8 cellular contexts compared by ENCODE assay signal in genomic region chr19:3987619-3988371, GRCh38. TPM values are rescaled to one million over a fixed set of nuclear protein-coding genes. Genes with fewer than 3 reads are reported as not detected.
DNase-seq lines count a peak whose midpoint lies in the region; ATAC-seq and TF ChIP-seq lines count a peak whose summit lies in the region.

No MANE protein-coding gene starts in this region.

- peak; percentile 47 to 75 for ATAC-seq in lower lobe of right lung
- ATAC-seq in GM18511 (IDR thresholded peaks at IDR 0.05; ENCODE audit: unreplicated experiment), result no peak

- no peaks in the 10 kb centered on the region for H3K9me3 Mint-ChIP-seq in activated CD4-positive, alpha-beta memory T cell treated with anti-CD3 and anti-CD28 coated beads for 36 hours

- peak overlapping the region; percentile 11 for H3K27ac ChIP-seq in lower lobe of right lung

- TF ChIP-seq CTCF in lower lobe of right lung (IDR thresholded peaks at IDR 0.05), result peak; percentile 92

- H3K36me3 ChIP-seq in lower lobe of right lung, result peaks cover 17% of the 10 kb centered on the region

- peaks cover 45% of the 10 kb centered on the region for H3K4me1 ChIP-seq in lower lobe of right lung

- no peaks in the 10 kb centered on the region for H3K27me3 ChIP-seq in lower lobe of right lung (ENCODE audit: low read depth)

- peaks cover 26% of the 10 kb centered on the region for H3K36me3 Mint-ChIP-seq in activated CD4-positive, alpha-beta memory T cell treated with anti-CD3 and anti-CD28 coated beads for 36 hours

- POLR2A ChIA-PET in activated CD4-positive, alpha-beta memory T cell treated with anti-CD3 and anti-CD28 coated beads for 36 hours (lab: Charles Lee), result interaction anchor here (0.6 to 1.7 kb wide), 8 partner anchors 10 to 259 kb away, joined by 3 to 14 read pairs (median 4); partner anchors contain the start of genes DAPK3 and YJU2

- H3K4me1 Mint-ChIP-seq in activated CD4-positive, alpha-beta memory T cell treated with anti-CD3 and anti-CD28 coated beads for 36 hours (ENCODE audit: low read depth), result peaks cover 34% of the 10 kb centered on the region

- intact Hi-C loops in activated CD4-positive, alpha-beta memory T cell treated with anti-CD3 and anti-CD28 coated beads for 36 hours (cut with micrococcal nuclease), result loop anchor here (2.0 to 5.0 kb wide), 5 partner anchors 79 to 485 kb away; partner anchors contain the start of genes FZR1, HDGFL2, MAP2K2 and MRPL54
- intact Hi-C loops in lower lobe of right lung (cut with DNase I), result no loop called here

- H3K9me3 ChIP-seq in lower lobe of right lung, result no peaks in the 10 kb centered on the region

- H3K4me3 Mint-ChIP-seq in activated CD4-positive, alpha-beta memory T cell treated with anti-CD3 and anti-CD28 coated beads for 36 hours, result peak overlapping the region; percentile 96

- DNase-seq in EL, result peak; percentile 82
- peak; percentile 79 for DNase-seq in HPDE6-E6E7 (ENCODE audit: extremely low spot score)
- DNase-seq in NCI-H774 (lab: John Stamatoyannopoulos, UW), result peak; percentile 79
- DNase-seq in activated CD4-positive, alpha-beta memory T cell treated with anti-CD3 and anti-CD28 coated beads for 36 hours, result peak; percentile 92
- peak; percentile 68 to 81 for DNase-seq in dermis microvascular lymphatic vessel endothelial cell (ENCODE audit: low read depth in 2 of 2)
- DNase-seq in lower lobe of right lung, result peak; percentile 94
- DNase-seq in stimulated activated CD4-positive, alpha-beta T cell treated with anti-CD3 and anti-CD28 coated beads, TNF-alpha, amount 100 ng/mL, for 1 hour (ENCODE audit: low read depth in 3 of 3, low spot score in 1 of 3), result peak; percentile 73 to 80 (median 75)

- no peaks in the 10 kb centered on the region for H3K27me3 Mint-ChIP-seq in activated CD4-positive, alpha-beta memory T cell treated with anti-CD3 and anti-CD28 coated beads for 36 hours

- H3K4me3 ChIP-seq in lower lobe of right lung, result peak overlapping the region; percentile 91

- peak overlapping the region; percentile 64 for H3K27ac Mint-ChIP-seq in activated CD4-positive, alpha-beta memory T cell treated with anti-CD3 and anti-CD28 coated beads for 36 hours

- CTCF ChIA-PET in activated CD4-positive, alpha-beta memory T cell treated with anti-CD3 and anti-CD28 coated beads for 36 hours (lab: Charles Lee), result interaction anchor here (0.5 to 2.6 kb wide), 18 partner anchors 9 to 803 kb away, joined by 3 to 24 read pairs (median 3); partner anchors contain the start of genes DAPK3, FEM1A, MRPL54 and PIAS4

RNA-seq across cellular contexts. Expression of gene EEF2, which starts 2.5 kb away (rescaled TPM):
- 1,000 to 10,000 TPM; 3,113 to 3,225 TPM for total RNA-seq in activated CD4-positive, alpha-beta memory T cell treated with anti-CD3 and anti-CD28 coated beads for 36 hours
- 1,892 and 3,249 TPM in 2 replicates for total RNA-seq in dermis microvascular lymphatic vessel endothelial cell
- total RNA-seq in lower lobe of right lung, result 1,984 TPM

RNA-seq across cellular contexts. Expression of gene DAPK3, which starts 16.9 kb away (rescaled TPM):
- 10 to 100 TPM; 32.4 to 33.3 TPM for total RNA-seq in activated CD4-positive, alpha-beta memory T cell treated with anti-CD3 and anti-CD28 coated beads for 36 hours
- total RNA-seq in dermis microvascular lymphatic vessel endothelial cell (127 and 171 TPM in 2 replicates), lower lobe of right lung (50.5 TPM)

RNA-seq across cellular contexts. Expression of gene PIAS4, which starts 19.7 kb away (rescaled TPM):
- 10 to 100 TPM; 22.5 to 24.4 TPM for total RNA-seq in activated CD4-positive, alpha-beta memory T cell treated with anti-CD3 and anti-CD28 coated beads for 36 hours
- 24.1 and 32.9 TPM in 2 replicates for total RNA-seq in dermis microvascular lymphatic vessel endothelial cell
- total RNA-seq in lower lobe of right lung, result 27.6 TPM

RNA-seq across cellular contexts. Expression of gene NMRK2, which starts 54.9 kb away (rescaled TPM):
- not detected for total RNA-seq in activated CD4-positive, alpha-beta memory T cell treated with anti-CD3 and anti-CD28 coated beads for 36 hours
- total RNA-seq in dermis microvascular lymphatic vessel endothelial cell, result not detected in 2 replicates
- not detected for total RNA-seq in lower lobe of right lung
